17 cellular contexts compared by ENCODE assay signal in genomic region chr1:92504751-92505692, GRCh38. TPM values are rescaled to one million over a fixed set of nuclear protein-coding genes. Genes with fewer than 3 reads are reported as not detected.
DNase-seq lines count a peak whose midpoint lies in the region; ATAC-seq and TF ChIP-seq lines count a peak whose summit lies in the region.
"Had no signal": no experiment of that assay in that cellular context is flagged by ENCODE, and none has a peak within 500 bp of the region (broad histone marks: within the 10 kb centered on the region; RNA-seq: fewer than 3 reads in every experiment).

No MANE protein-coding gene starts in this region.

- no peaks in the 10 kb centered on the region for H3K27me3 Mint-ChIP-seq in activated T-helper 1 cell treated with anti-CD3 and anti-CD28 coated beads, Interleukin-12 subunit alpha, Interleukin-12 subunit beta, Interleukin-2, Interleukin-4 antibody, amounts not matched to agents 30 ng/mL and 10 ng/mL and 1 ng/mL, durations not matched to agents 14 hours and 24 hours and 36 hours (ENCODE audit: insufficient read depth)
- H3K27me3 Mint-ChIP-seq: activated CD8-positive, alpha-beta T cell treated with anti-CD3 and anti-CD28 coated beads for 36 hours; memory B cell; natural killer cell treated with Interleukin-12 subunit alpha and Interleukin-12 subunit beta and Interleukin-15 and Interleukin-18, amount 100 ng/mL, for 72 hours had no signal

- peak overlapping the region; percentile 42 for H3K27ac Mint-ChIP-seq in activated T-helper 1 cell treated with anti-CD3 and anti-CD28 coated beads, Interleukin-12 subunit alpha, Interleukin-12 subunit beta, Interleukin-2, Interleukin-4 antibody, amounts not matched to agents 30 ng/mL and 10 ng/mL and 1 ng/mL, durations not matched to agents 14 hours and 24 hours and 36 hours
- H3K27ac Mint-ChIP-seq: activated CD8-positive, alpha-beta T cell treated with anti-CD3 and anti-CD28 coated beads for 36 hours; memory B cell had no signal

- no peaks in the 10 kb centered on the region for H4K20me1 ChIP-seq in DND-41 (ENCODE audit: insufficient read depth, low read length)

- DNase-seq in DND-41 (peak; percentile 35), lower lobe of right lung (no peak), left ventricle myocardium superior (no peak)
- no peak for DNase-seq in activated T-helper 1 cell treated with anti-CD3 and anti-CD28 coated beads, Interleukin-12 subunit alpha, Interleukin-12 subunit beta, Interleukin-2, Interleukin-4 antibody, amounts not matched to agents 30 ng/mL and 10 ng/mL and 1 ng/mL, durations not matched to agents 14 hours and 24 hours and 36 hours (ENCODE audit: low spot score)
- DNase-seq in stimulated activated CD8-positive, alpha-beta memory T cell treated with anti-CD3 and anti-CD28 coated beads, Interleukin-4, amount 100 ng/mL, for 48 hours, result no peak
- DNase-seq: anterior cingulate cortex, GF-D8, heart left ventricle, MG63, NCI-H187 treated with DMSO at 0.1 percent for 48 hours, NCI-H226, substantia nigra had no signal

- H3K27me3 ChIP-seq in DND-41 (ENCODE audit: insufficient read depth, low read length, poor library complexity), result no peaks in the 10 kb centered on the region
- H3K27me3 ChIP-seq in lower lobe of right lung (ENCODE audit: low read depth), result no peaks in the 10 kb centered on the region
- H3K27me3 ChIP-seq: heart left ventricle, MG63 had no signal

- intact Hi-C loops in activated T-helper 1 cell treated with anti-CD3 and anti-CD28 coated beads, Interleukin-12 subunit alpha, Interleukin-12 subunit beta, Interleukin-2, Interleukin-4 antibody, amounts not matched to agents 30 ng/mL and 10 ng/mL and 1 ng/mL, durations not matched to agents 14 hours and 24 hours and 36 hours (cut with micrococcal nuclease), result no loop called here
- intact Hi-C loops in lower lobe of right lung (cut with DNase I) (no loop called here), left ventricle myocardium superior (cut with micrococcal nuclease) (no loop called here)

- no peak; the same call in 1 of the 3 replicates for ATAC-seq in DND-41 (ENCODE audit: insufficient read depth, low read depth)
- peak; percentile 24 for ATAC-seq in GM21723 (IDR thresholded peaks at IDR 0.05; ENCODE audit: unreplicated experiment)
- ATAC-seq in lower lobe of right lung, result peak; percentile 17 to 33
- no peak for ATAC-seq in left ventricle myocardium superior
- no peak for ATAC-seq in HG03135 (IDR thresholded peaks at IDR 0.05; ENCODE audit: unreplicated experiment)
- ATAC-seq: heart left ventricle had no signal

- H2AFZ ChIP-seq in DND-41 (ENCODE audit: low read depth, low read length), result peak overlapping the region; percentile 58

- peaks cover 5% of the 10 kb centered on the region for H3K9me3 Mint-ChIP-seq in activated T-helper 1 cell treated with anti-CD3 and anti-CD28 coated beads, Interleukin-12 subunit alpha, Interleukin-12 subunit beta, Interleukin-2, Interleukin-4 antibody, amounts not matched to agents 30 ng/mL and 10 ng/mL and 1 ng/mL, durations not matched to agents 14 hours and 24 hours and 36 hours
- H3K9me3 Mint-ChIP-seq: activated CD8-positive, alpha-beta T cell treated with anti-CD3 and anti-CD28 coated beads for 36 hours; memory B cell; natural killer cell treated with Interleukin-12 subunit alpha and Interleukin-12 subunit beta and Interleukin-15 and Interleukin-18, amount 100 ng/mL, for 72 hours had no signal

- H3K4me3 ChIP-seq in DND-41 (ENCODE audit: low read depth in 1 of 2, low read length in 2 of 2), result peak overlapping the region in 1 of 2 experiments; percentile 14; a peak in 2 of 4 replicates
- H3K4me3 ChIP-seq in lower lobe of right lung, result no peak overlapping the region
- H3K4me3 ChIP-seq: heart left ventricle, MG63 had no signal

- TF ChIP-seq CTCF in DND-41 (IDR thresholded peaks at IDR 0.05; ENCODE audit: borderline replicate concordance, extremely low read depth, low read length, poor library complexity, severe bottlenecking) (no peak), lower lobe of right lung (IDR thresholded peaks at IDR 0.05) (no peak)

- H3K9me3 ChIP-seq in DND-41 (ENCODE audit: insufficient read depth, low read length, severe bottlenecking) (no peaks in the 10 kb centered on the region), lower lobe of right lung (no peaks in the 10 kb centered on the region)
- H3K9me3 ChIP-seq: heart left ventricle, MG63 had no signal

- H3K27ac ChIP-seq in DND-41 (ENCODE audit: low read length) (peak overlapping the region; percentile 91), lower lobe of right lung (no peak overlapping the region)
- H3K27ac ChIP-seq: heart left ventricle had no signal

- H3K4me3 Mint-ChIP-seq in activated T-helper 1 cell treated with anti-CD3 and anti-CD28 coated beads, Interleukin-12 subunit alpha, Interleukin-12 subunit beta, Interleukin-2, Interleukin-4 antibody, amounts not matched to agents 30 ng/mL and 10 ng/mL and 1 ng/mL, durations not matched to agents 14 hours and 24 hours and 36 hours, result no peak overlapping the region
- H3K4me3 Mint-ChIP-seq: activated CD8-positive, alpha-beta T cell treated with anti-CD3 and anti-CD28 coated beads for 36 hours; memory B cell; natural killer cell treated with Interleukin-12 subunit alpha and Interleukin-12 subunit beta and Interleukin-15 and Interleukin-18, amount 100 ng/mL, for 72 hours had no signal

- peak overlapping the region; percentile 52 for H3K4me2 ChIP-seq in DND-41 (ENCODE audit: insufficient read depth, low read length)

- H3K9ac ChIP-seq in DND-41 (ENCODE audit: low read depth, low read length), result peak overlapping the region; percentile 49

- H3K4me1 ChIP-seq in DND-41 (ENCODE audit: insufficient read depth, low read length), result peaks cover 51% of the 10 kb centered on the region
- no peaks in the 10 kb centered on the region for H3K4me1 ChIP-seq in lower lobe of right lung
- H3K4me1 ChIP-seq: heart left ventricle had no signal

- peaks cover 58% of the 10 kb centered on the region for H3K4me1 Mint-ChIP-seq in activated T-helper 1 cell treated with anti-CD3 and anti-CD28 coated beads, Interleukin-12 subunit alpha, Interleukin-12 subunit beta, Interleukin-2, Interleukin-4 antibody, amounts not matched to agents 30 ng/mL and 10 ng/mL and 1 ng/mL, durations not matched to agents 14 hours and 24 hours and 36 hours (ENCODE audit: low read depth)

- no peaks in the 10 kb centered on the region for H3K36me3 ChIP-seq in DND-41 (ENCODE audit: insufficient read depth, low read length)
- H3K36me3 ChIP-seq in lower lobe of right lung, result no peaks in the 10 kb centered on the region
- H3K36me3 ChIP-seq: MG63 had no signal

- H3K79me2 ChIP-seq in DND-41 (ENCODE audit: insufficient read depth, low read length), result no peaks in the 10 kb centered on the region

- H3K36me3 Mint-ChIP-seq in activated T-helper 1 cell treated with anti-CD3 and anti-CD28 coated beads, Interleukin-12 subunit alpha, Interleukin-12 subunit beta, Interleukin-2, Interleukin-4 antibody, amounts not matched to agents 30 ng/mL and 10 ng/mL and 1 ng/mL, durations not matched to agents 14 hours and 24 hours and 36 hours (ENCODE audit: low read depth), result peaks cover 8% of the 10 kb centered on the region
- H3K36me3 Mint-ChIP-seq: memory B cell; natural killer cell treated with Interleukin-12 subunit alpha and Interleukin-12 subunit beta and Interleukin-15 and Interleukin-18, amount 100 ng/mL, for 72 hours had no signal

RNA-seq across cellular contexts. Expression of gene GFI1, which starts 18.3 kb away (rescaled TPM):
- 95.7 and 103 TPM in 2 replicates for total RNA-seq in activated T-helper 1 cell treated with anti-CD3 and anti-CD28 coated beads, Interleukin-12 subunit alpha, Interleukin-12 subunit beta, Interleukin-2, Interleukin-4 antibody, amounts not matched to agents 30 ng/mL and 10 ng/mL and 1 ng/mL, durations not matched to agents 14 hours and 24 hours and 36 hours
- total RNA-seq in lower lobe of right lung (3.3 TPM), left ventricle myocardium superior (0.30 TPM)

Comparison
In these comparisons a context has a peak if more than half of its experiments do, and no peak if none do; other contexts are left out.
1. ATAC-seq: peak in GM21723 (single experiment) and lower lobe of right lung (2 of 2); none in DND-41 (single experiment), left ventricle myocardium superior (single experiment) and HG03135 (single experiment).
2. RNA of gene GFI1, which starts 18.3 kb away (total RNA-seq): 95.7 to 103 TPM in activated T-helper 1 cell treated with anti-CD3 and anti-CD28 coated beads, Interleukin-12 subunit alpha, Interleukin-12 subunit beta, Interleukin-2, Interleukin-4 antibody, amounts not matched to agents 30 ng/mL and 10 ng/mL and 1 ng/mL, durations not matched to agents 14 hours and 24 hours and 36 hours; 3.3 TPM in lower lobe of right lung (single experiment) and 0.30 TPM in left ventricle myocardium superior (single experiment); every median in the first group is over 10 times any median in the second.